Comparison of ENCODE assay signal across 7 cellular contexts in the genomic region with DNA sequence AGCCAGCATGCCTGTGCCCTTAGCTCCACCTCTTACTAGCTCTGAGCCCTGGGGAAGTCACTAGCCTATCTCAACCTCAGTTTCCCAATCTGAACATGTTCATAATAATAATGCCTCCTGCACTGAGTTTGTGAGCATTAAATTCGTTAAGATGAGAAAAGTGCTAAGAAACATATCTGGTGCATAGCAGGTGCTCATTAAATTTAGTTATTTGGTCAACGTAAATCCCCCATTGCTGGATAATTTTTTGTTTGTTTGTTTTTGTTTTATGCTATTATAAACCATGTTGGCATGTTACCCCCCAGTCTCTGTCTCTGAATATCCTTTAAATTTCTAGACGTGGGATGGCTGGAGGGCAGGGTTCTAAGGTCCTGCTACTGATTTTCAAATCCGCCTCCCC.
"Had no signal": no experiment of that assay in that cellular context is flagged by ENCODE, and none has a peak within 500 bp of the region (broad histone marks: within the 10 kb centered on the region; RNA-seq: fewer than 3 reads in every experiment).

No MANE protein-coding gene starts in this region.

- H3K4me3 ChIP-seq: GM23338 had no signal

- H3K27ac Mint-ChIP-seq: GM23338, H9, HFFc6, IgD-negative memory B cell had no signal

- H3K9me3 Mint-ChIP-seq: GM23338, H9, HFFc6, IgD-negative memory B cell had no signal

- H3K36me3 Mint-ChIP-seq: IgD-negative memory B cell had no signal

- DNase-seq: H9, HCEC 1CT, HFFc6, KBM-7 had no signal

- H2AFZ ChIP-seq: GM23338 had no signal

- H3K27ac ChIP-seq: KMS-11 had no signal

- H3K4me2 ChIP-seq: GM23338, KMS-11 had no signal

- ATAC-seq: GM23338 had no signal

- H3K4me3 Mint-ChIP-seq: GM23338, H9, HFFc6, IgD-negative memory B cell had no signal

- H3K9ac ChIP-seq: KMS-11 had no signal
